2 cellular contexts compared by ENCODE assay signal in the genomic region with DNA sequence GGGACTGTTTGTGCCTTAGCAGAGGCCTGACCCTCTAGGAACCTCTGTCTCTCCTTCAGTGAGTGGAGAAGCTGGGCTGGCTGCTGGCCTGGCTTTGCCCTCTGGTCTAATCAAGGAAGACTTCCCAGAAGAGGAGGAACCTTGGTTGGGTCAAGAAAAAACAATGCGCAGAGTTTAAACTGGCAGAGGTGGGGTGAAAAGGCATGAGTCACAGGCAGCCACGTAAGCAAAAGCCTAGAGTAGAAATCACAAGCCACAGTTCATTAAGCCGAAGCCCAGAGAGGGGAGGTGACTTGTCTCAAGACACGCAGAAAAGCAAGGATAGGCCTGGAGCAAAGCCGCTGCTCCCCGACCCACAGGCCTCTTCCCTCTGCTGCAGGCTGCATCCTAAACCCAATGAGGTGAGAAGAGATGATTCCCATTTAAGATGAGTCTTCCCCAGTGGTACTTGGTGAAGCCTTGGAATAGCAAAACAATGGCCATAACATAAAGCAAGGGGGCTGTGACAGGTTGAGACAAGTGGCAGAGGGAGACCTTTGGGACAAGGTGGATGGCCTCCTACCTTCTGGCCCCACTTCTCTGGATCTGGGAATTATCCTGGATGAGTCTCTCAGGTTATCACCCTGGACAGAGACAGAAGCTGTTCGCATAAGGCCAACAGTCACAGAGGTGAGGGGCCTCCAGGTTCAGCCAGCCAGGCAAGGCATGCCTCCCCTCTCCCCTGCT.
TF ChIP-seq lines count a peak whose summit lies in the region.

No MANE protein-coding gene starts in this region.

TF ChIP-seq in IMR-90, 13 proteins besides CTCF, POLR2A, EP300 and RAD21:
- TF ChIP-seq RCOR1 (IDR thresholded peaks at IDR 0.05; ENCODE audit: insufficient replicate concordance, low read length), result no peak
- TF ChIP-seq, protein P1, sequence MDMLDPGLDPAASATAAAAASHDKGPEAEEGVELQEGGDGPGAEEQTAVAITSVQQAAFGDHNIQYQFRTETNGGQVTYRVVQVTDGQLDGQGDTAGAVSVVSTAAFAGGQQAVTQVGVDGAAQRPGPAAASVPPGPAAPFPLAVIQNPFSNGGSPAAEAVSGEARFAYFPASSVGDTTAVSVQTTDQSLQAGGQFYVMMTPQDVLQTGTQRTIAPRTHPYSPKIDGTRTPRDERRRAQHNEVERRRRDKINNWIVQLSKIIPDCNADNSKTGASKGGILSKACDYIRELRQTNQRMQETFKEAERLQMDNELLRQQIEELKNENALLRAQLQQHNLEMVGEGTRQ (IDR thresholded peaks at IDR 0.05; ENCODE audit: low read depth, low read length), result no peak
- no peak for TF ChIP-seq SMC3 (IDR thresholded peaks at IDR 0.05; ENCODE audit: low read depth, low read length)
- no peak for TF ChIP-seq RFX5 (IDR thresholded peaks at IDR 0.05; ENCODE audit: low read depth, low read length)
- no peak for TF ChIP-seq MAFK (IDR thresholded peaks at IDR 0.05; ENCODE audit: low read depth, low read length)
- TF ChIP-seq CEBPB (IDR thresholded peaks at IDR 0.05; ENCODE audit: low read depth, low read length), result no peak
- TF ChIP-seq NFE2L2 (IDR thresholded peaks at IDR 0.05; ENCODE audit: low read depth, low read length), result no peak
- TF ChIP-seq CHD1 (IDR thresholded peaks at IDR 0.05; ENCODE audit: low read depth, low read length), result no peak
- no peak for TF ChIP-seq MAZ (IDR thresholded peaks at IDR 0.05; ENCODE audit: borderline replicate concordance, low read depth, low read length)
- TF ChIP-seq MXI1 (IDR thresholded peaks at IDR 0.05; ENCODE audit: borderline replicate concordance, low read depth, low read length), result no peak
- no peak for TF ChIP-seq BHLHE40 (IDR thresholded peaks at IDR 0.05; ENCODE audit: low read depth, low read length)
- TF ChIP-seq FOS (IDR thresholded peaks at IDR 0.05; ENCODE audit: low read depth, low read length), result no peak
- TF ChIP-seq, protein P2, sequence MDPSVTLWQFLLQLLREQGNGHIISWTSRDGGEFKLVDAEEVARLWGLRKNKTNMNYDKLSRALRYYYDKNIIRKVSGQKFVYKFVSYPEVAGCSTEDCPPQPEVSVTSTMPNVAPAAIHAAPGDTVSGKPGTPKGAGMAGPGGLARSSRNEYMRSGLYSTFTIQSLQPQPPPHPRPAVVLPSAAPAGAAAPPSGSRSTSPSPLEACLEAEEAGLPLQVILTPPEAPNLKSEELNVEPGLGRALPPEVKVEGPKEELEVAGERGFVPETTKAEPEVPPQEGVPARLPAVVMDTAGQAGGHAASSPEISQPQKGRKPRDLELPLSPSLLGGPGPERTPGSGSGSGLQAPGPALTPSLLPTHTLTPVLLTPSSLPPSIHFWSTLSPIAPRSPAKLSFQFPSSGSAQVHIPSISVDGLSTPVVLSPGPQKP (IDR thresholded peaks at IDR 0.05; ENCODE audit: borderline replicate concordance, low read depth, low read length), result no peak

TF ChIP-seq in K562, 482 proteins besides CTCF, POLR2A, EP300 and RAD21 (continues in another document):
- peak; percentile 59 for TF ChIP-seq DMBX1 (CRISPR knock-in tag; IDR thresholded peaks at IDR 0.05; ENCODE audit: borderline replicate concordance)
- TF ChIP-seq KLF13 (tag; IDR thresholded peaks at IDR 0.05; ENCODE audit: borderline replicate concordance, low read depth), result no peak
- TF ChIP-seq FOXA3 (CRISPR knock-in tag; conservative IDR thresholded peaks at IDR 0.05 in 1 of 2, IDR thresholded peaks at IDR 0.05 in 1 of 2), result no peak
- TF ChIP-seq WHSC1 (IDR thresholded peaks at IDR 0.05; ENCODE audit: low read length), result no peak
- TF ChIP-seq HNRNPUL1 (IDR thresholded peaks at IDR 0.05; ENCODE audit: low read length), result no peak
- TF ChIP-seq, protein P3, sequence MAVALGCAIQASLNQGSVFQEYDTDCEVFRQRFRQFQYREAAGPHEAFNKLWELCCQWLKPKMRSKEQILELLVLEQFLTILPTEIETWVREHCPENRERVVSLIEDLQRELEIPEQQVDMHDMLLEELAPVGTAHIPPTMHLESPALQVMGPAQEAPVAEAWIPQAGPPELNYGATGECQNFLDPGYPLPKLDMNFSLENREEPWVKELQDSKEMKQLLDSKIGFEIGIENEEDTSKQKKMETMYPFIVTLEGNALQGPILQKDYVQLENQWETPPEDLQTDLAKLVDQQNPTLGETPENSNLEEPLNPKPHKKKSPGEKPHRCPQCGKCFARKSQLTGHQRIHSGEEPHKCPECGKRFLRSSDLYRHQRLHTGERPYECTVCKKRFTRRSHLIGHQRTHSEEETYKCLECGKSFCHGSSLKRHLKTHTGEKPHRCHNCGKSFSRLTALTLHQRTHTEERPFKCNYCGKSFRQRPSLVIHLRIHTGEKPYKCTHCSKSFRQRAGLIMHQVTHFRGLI (CRISPR knock-in tag; IDR thresholded peaks at IDR 0.05), result 0 out of 2 replicates have a peak, but pooled peaks have one; percentile 27
- TF ChIP-seq RHOXF2B (CRISPR knock-in tag; conservative IDR thresholded peaks at IDR 0.05), result no peak
- TF ChIP-seq BCL6 (CRISPR knock-in tag; IDR thresholded peaks at IDR 0.05), result no peak
- TF ChIP-seq MXI1 (IDR thresholded peaks at IDR 0.05; ENCODE audit: low read depth, low read length), result no peak
- TF ChIP-seq SLC30A9 (CRISPR knock-in tag; IDR thresholded peaks at IDR 0.05), result no peak
- 0 out of 4 replicates have a peak, but pooled peaks of 1 of the 2 experiments have one; percentile 13 for TF ChIP-seq NONO (IDR thresholded peaks at IDR 0.05; ENCODE audit: low read depth in 2 of 2, low read length in 1 of 2)
- TF ChIP-seq FUS (optimal IDR thresholded peaks at IDR 0.05; ENCODE audit: low read depth, low read length), result no peak
- no peak for TF ChIP-seq ZBTB17 (CRISPR knock-in tag; IDR thresholded peaks at IDR 0.05)
- TF ChIP-seq ZFP36 (IDR thresholded peaks at IDR 0.05; ENCODE audit: low read depth, low read length, partially characterized antibody), result peak; percentile 100
- no peak for TF ChIP-seq SREBF2 (CRISPR knock-in tag; IDR thresholded peaks at IDR 0.05)
- no peak for TF ChIP-seq ERF (CRISPR knock-in tag; IDR thresholded peaks at IDR 0.05)
- TF ChIP-seq ZFX (CRISPR knock-in tag; IDR thresholded peaks at IDR 0.05), result peak; percentile 43
- TF ChIP-seq, protein P4, sequence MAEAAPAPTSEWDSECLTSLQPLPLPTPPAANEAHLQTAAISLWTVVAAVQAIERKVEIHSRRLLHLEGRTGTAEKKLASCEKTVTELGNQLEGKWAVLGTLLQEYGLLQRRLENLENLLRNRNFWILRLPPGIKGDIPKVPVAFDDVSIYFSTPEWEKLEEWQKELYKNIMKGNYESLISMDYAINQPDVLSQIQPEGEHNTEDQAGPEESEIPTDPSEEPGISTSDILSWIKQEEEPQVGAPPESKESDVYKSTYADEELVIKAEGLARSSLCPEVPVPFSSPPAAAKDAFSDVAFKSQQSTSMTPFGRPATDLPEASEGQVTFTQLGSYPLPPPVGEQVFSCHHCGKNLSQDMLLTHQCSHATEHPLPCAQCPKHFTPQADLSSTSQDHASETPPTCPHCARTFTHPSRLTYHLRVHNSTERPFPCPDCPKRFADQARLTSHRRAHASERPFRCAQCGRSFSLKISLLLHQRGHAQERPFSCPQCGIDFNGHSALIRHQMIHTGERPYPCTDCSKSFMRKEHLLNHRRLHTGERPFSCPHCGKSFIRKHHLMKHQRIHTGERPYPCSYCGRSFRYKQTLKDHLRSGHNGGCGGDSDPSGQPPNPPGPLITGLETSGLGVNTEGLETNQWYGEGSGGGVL (CRISPR knock-in tag; IDR thresholded peaks at IDR 0.05), result no peak
- TF ChIP-seq ZNF140 (CRISPR knock-in tag; IDR thresholded peaks at IDR 0.05), result no peak
- TF ChIP-seq, protein P5, sequence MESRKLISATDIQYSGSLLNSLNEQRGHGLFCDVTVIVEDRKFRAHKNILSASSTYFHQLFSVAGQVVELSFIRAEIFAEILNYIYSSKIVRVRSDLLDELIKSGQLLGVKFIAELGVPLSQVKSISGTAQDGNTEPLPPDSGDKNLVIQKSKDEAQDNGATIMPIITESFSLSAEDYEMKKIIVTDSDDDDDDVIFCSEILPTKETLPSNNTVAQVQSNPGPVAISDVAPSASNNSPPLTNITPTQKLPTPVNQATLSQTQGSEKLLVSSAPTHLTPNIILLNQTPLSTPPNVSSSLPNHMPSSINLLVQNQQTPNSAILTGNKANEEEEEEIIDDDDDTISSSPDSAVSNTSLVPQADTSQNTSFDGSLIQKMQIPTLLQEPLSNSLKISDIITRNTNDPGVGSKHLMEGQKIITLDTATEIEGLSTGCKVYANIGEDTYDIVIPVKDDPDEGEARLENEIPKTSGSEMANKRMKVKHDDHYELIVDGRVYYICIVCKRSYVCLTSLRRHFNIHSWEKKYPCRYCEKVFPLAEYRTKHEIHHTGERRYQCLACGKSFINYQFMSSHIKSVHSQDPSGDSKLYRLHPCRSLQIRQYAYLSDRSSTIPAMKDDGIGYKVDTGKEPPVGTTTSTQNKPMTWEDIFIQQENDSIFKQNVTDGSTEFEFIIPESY (CRISPR knock-in tag; IDR thresholded peaks at IDR 0.05), result no peak
- TF ChIP-seq MTA3 (IDR thresholded peaks at IDR 0.05; ENCODE audit: borderline replicate concordance), result 0 out of 2 replicates have a peak, but pooled peaks have one; percentile 15
- TF ChIP-seq, protein P6, sequence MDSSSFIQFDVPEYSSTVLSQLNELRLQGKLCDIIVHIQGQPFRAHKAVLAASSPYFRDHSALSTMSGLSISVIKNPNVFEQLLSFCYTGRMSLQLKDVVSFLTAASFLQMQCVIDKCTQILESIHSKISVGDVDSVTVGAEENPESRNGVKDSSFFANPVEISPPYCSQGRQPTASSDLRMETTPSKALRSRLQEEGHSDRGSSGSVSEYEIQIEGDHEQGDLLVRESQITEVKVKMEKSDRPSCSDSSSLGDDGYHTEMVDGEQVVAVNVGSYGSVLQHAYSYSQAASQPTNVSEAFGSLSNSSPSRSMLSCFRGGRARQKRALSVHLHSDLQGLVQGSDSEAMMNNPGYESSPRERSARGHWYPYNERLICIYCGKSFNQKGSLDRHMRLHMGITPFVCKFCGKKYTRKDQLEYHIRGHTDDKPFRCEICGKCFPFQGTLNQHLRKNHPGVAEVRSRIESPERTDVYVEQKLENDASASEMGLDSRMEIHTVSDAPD (CRISPR knock-in tag; IDR thresholded peaks at IDR 0.05), result no peak
- TF ChIP-seq NRF1 (conservative IDR thresholded peaks at IDR 0.05 in 1 of 2, IDR thresholded peaks at IDR 0.05 in 1 of 2), result peak; percentile 65 to 71; a peak in 3 of 4 replicates
- TF ChIP-seq ZNF445 (CRISPR knock-in tag; IDR thresholded peaks at IDR 0.05; ENCODE audit: low read depth), result no peak
- TF ChIP-seq MYNN (IDR thresholded peaks at IDR 0.05), result 0 out of 2 replicates have a peak, but pooled peaks have one; percentile 17
- TF ChIP-seq MYNN (CRISPR knock-in tag; IDR thresholded peaks at IDR 0.05), result no peak
- no peak for TF ChIP-seq BHLHE40 (IDR thresholded peaks at IDR 0.05; ENCODE audit: low read length)
- TF ChIP-seq, protein P7, sequence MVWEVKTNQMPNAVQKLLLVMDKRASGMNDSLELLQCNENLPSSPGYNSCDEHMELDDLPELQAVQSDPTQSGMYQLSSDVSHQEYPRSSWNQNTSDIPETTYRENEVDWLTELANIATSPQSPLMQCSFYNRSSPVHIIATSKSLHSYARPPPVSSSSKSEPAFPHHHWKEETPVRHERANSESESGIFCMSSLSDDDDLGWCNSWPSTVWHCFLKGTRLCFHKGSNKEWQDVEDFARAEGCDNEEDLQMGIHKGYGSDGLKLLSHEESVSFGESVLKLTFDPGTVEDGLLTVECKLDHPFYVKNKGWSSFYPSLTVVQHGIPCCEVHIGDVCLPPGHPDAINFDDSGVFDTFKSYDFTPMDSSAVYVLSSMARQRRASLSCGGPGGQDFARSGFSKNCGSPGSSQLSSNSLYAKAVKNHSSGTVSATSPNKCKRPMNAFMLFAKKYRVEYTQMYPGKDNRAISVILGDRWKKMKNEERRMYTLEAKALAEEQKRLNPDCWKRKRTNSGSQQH (CRISPR knock-in tag; IDR thresholded peaks at IDR 0.05), result 0 out of 2 replicates have a peak, but pooled peaks have one; percentile 33
- no peak for TF ChIP-seq ZNF224 (CRISPR knock-in tag; IDR thresholded peaks at IDR 0.05)
- peak; percentile 82 for TF ChIP-seq CREM (IDR thresholded peaks at IDR 0.05; ENCODE audit: low read depth)
- no peak for TF ChIP-seq ZNF253 (CRISPR knock-in tag; conservative IDR thresholded peaks at IDR 0.05)
- TF ChIP-seq TAL1 (IDR thresholded peaks at IDR 0.05), result 0 out of 2 replicates have a peak, but pooled peaks have one; percentile 4
- TF ChIP-seq JUND (IDR thresholded peaks at IDR 0.05; ENCODE audit: borderline replicate concordance, low read depth, low read length), result peak; percentile 94
- peak; percentile 95; the same call in 2 of the 3 replicates for TF ChIP-seq JUND (tag; IDR thresholded peaks at IDR 0.05; ENCODE audit: borderline replicate concordance, low read depth, low read length)
- TF ChIP-seq, protein P8, sequence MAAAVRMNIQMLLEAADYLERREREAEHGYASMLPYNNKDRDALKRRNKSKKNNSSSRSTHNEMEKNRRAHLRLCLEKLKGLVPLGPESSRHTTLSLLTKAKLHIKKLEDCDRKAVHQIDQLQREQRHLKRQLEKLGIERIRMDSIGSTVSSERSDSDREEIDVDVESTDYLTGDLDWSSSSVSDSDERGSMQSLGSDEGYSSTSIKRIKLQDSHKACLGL (CRISPR knock-in tag; IDR thresholded peaks at IDR 0.05; ENCODE audit: borderline replicate concordance, poor library complexity, severe bottlenecking), result no peak
- peak in 1 of 2 experiments; percentile 22; a peak in 1 of 4 replicates for TF ChIP-seq HDAC1 (IDR thresholded peaks at IDR 0.05)
- no peak for TF ChIP-seq ZNF668 (CRISPR knock-in tag; IDR thresholded peaks at IDR 0.05)
- peak; percentile 56 for TF ChIP-seq MAFG (tag; conservative IDR thresholded peaks at IDR 0.05)
- TF ChIP-seq BCOR (IDR thresholded peaks at IDR 0.05), result peak; percentile 98
- no peak for TF ChIP-seq IRF2 (CRISPR knock-in tag; IDR thresholded peaks at IDR 0.05)
- peak; percentile 36; the same call in 1 of the 2 replicates for TF ChIP-seq HLTF (IDR thresholded peaks at IDR 0.05)
- TF ChIP-seq BACH1 (tag; IDR thresholded peaks at IDR 0.05), result no peak
- TF ChIP-seq CHD1 (IDR thresholded peaks at IDR 0.05; ENCODE audit: low read length), result peak; percentile 31
- peak; percentile 63; the same call in 1 of the 2 replicates for TF ChIP-seq ZNF384 (IDR thresholded peaks at IDR 0.05; ENCODE audit: low read depth, low read length)
- TF ChIP-seq NR4A1 (CRISPR knock-in tag; IDR thresholded peaks at IDR 0.05), result no peak
- TF ChIP-seq NR4A1 (tag; IDR thresholded peaks at IDR 0.05), result peak; percentile 23; the same call in 1 of the 2 replicates
- TF ChIP-seq, protein P9, sequence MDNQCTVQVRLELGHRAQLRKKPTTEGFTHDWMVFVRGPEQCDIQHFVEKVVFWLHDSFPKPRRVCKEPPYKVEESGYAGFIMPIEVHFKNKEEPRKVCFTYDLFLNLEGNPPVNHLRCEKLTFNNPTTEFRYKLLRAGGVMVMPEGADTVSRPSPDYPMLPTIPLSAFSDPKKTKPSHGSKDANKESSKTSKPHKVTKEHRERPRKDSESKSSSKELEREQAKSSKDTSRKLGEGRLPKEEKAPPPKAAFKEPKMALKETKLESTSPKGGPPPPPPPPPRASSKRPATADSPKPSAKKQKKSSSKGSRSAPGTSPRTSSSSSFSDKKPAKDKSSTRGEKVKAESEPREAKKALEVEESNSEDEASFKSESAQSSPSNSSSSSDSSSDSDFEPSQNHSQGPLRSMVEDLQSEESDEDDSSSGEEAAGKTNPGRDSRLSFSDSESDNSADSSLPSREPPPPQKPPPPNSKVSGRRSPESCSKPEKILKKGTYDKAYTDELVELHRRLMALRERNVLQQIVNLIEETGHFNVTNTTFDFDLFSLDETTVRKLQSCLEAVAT (IDR thresholded peaks at IDR 0.05), result peak in 1 of 2 experiments; percentile 3; a peak in 1 of 4 replicates
- TF ChIP-seq ZNF584 (CRISPR knock-in tag; IDR thresholded peaks at IDR 0.05; ENCODE audit: low read depth), result no peak
- TF ChIP-seq NEUROD1 (IDR thresholded peaks at IDR 0.05; ENCODE audit: borderline replicate concordance, low read depth, low read length, partially characterized antibody), result no peak
- no peak for TF ChIP-seq ZNF263 (CRISPR knock-in tag; IDR thresholded peaks at IDR 0.05; ENCODE audit: borderline replicate concordance)
- TF ChIP-seq RCOR1 (IDR thresholded peaks at IDR 0.05; ENCODE audit: borderline replicate concordance in 1 of 2, low read depth in 2 of 2, low read length in 2 of 2), result peak in 1 of 2 experiments; percentile 70; a peak in 2 of 4 replicates
